ENCODE assay signal across 1 cellular context in genomic region chr7:100100420-100101015, GRCh38.
TF ChIP-seq lines count a peak whose summit lies in the region.

No MANE protein-coding gene starts in this region.

TF ChIP-seq in K562, 482 proteins besides CTCF, POLR2A, EP300 and RAD21 (continued from another document and continues in another):
- peak; percentile 44; the same call in 1 of the 2 replicates for TF ChIP-seq HMGXB4 (CRISPR knock-in tag; IDR thresholded peaks at IDR 0.05)
- TF ChIP-seq RAD51 (IDR thresholded peaks at IDR 0.05; ENCODE audit: borderline replicate concordance, low read depth), result peak; percentile 41; the same call in 1 of the 2 replicates
- no peak for TF ChIP-seq ZNF449 (CRISPR knock-in tag; IDR thresholded peaks at IDR 0.05)
- no peak for TF ChIP-seq ZNF444 (CRISPR knock-in tag; IDR thresholded peaks at IDR 0.05)
- TF ChIP-seq PHF21A (IDR thresholded peaks at IDR 0.05; ENCODE audit: borderline replicate concordance, low read depth), result peak; percentile 77; the same call in 1 of the 2 replicates
- TF ChIP-seq ZBED1 (IDR thresholded peaks at IDR 0.05), result no peak
- no peak for TF ChIP-seq ZNF589 (CRISPR knock-in tag; IDR thresholded peaks at IDR 0.05; ENCODE audit: low read depth)
- TF ChIP-seq ZNF644 (tag; IDR thresholded peaks at IDR 0.05; ENCODE audit: low read depth), result no peak
- peak; percentile 30; the same call in 1 of the 2 replicates for TF ChIP-seq TOE1 (IDR thresholded peaks at IDR 0.05; ENCODE audit: borderline replicate concordance)
- 0 out of 2 replicates have a peak, but pooled peaks have one; percentile 27 for TF ChIP-seq TOE1 (CRISPR knock-in tag; IDR thresholded peaks at IDR 0.05; ENCODE audit: borderline replicate concordance, low read depth)
- no peak for TF ChIP-seq CBX5 (IDR thresholded peaks at IDR 0.05; ENCODE audit: borderline replicate concordance, low read depth)
- no peak for TF ChIP-seq RFX5 (IDR thresholded peaks at IDR 0.05; ENCODE audit: low read depth, low read length)
- peak; percentile 84 for TF ChIP-seq SMAD3 (CRISPR knock-in tag; conservative IDR thresholded peaks at IDR 0.05)
- peak; percentile 88 for TF ChIP-seq PCBP2 (IDR thresholded peaks at IDR 0.05; ENCODE audit: low read depth, low read length, poor library complexity, severe bottlenecking)
- peak; percentile 65; the same call in 1 of the 2 replicates for TF ChIP-seq NCOA1 (IDR thresholded peaks at IDR 0.05; ENCODE audit: low read depth)
- 0 out of 4 replicates have a peak, but pooled peaks of 1 of the 2 experiments have one; percentile 42 for TF ChIP-seq ARNT (IDR thresholded peaks at IDR 0.05)
- no peak for TF ChIP-seq IRF2 (CRISPR knock-in tag; IDR thresholded peaks at IDR 0.05)
- TF ChIP-seq ZNF76 (CRISPR knock-in tag; IDR thresholded peaks at IDR 0.05; ENCODE audit: borderline replicate concordance), result no peak
- no peak for TF ChIP-seq SETDB1 (IDR thresholded peaks at IDR 0.05; ENCODE audit: low read length)
- peak; percentile 55 for TF ChIP-seq FUS (optimal IDR thresholded peaks at IDR 0.05; ENCODE audit: low read depth, low read length)
- peak; percentile 39 for TF ChIP-seq KDM5B (IDR thresholded peaks at IDR 0.05; ENCODE audit: insufficient replicate concordance, low read depth, low read length)
- no peak for TF ChIP-seq PHB2 (IDR thresholded peaks at IDR 0.05; ENCODE audit: low read depth)
- no peak for TF ChIP-seq HNRNPL (IDR thresholded peaks at IDR 0.05; ENCODE audit: low read depth, low read length)
- 0 out of 2 replicates have a peak, but pooled peaks have one; percentile 33 for TF ChIP-seq TFAP4 (CRISPR knock-in tag; IDR thresholded peaks at IDR 0.05; ENCODE audit: borderline replicate concordance)
- no peak for TF ChIP-seq MYBL2 (IDR thresholded peaks at IDR 0.05; ENCODE audit: low read depth)
- no peak for TF ChIP-seq MYBL2 (CRISPR knock-in tag; IDR thresholded peaks at IDR 0.05; ENCODE audit: borderline replicate concordance)
- TF ChIP-seq TSHZ1 (CRISPR knock-in tag; IDR thresholded peaks at IDR 0.05), result no peak
- no peak for TF ChIP-seq NFE2 (IDR thresholded peaks at IDR 0.05; ENCODE audit: low read depth)
- no peak for TF ChIP-seq MLX (CRISPR knock-in tag; conservative IDR thresholded peaks at IDR 0.05)
- no peak; the same call in 1 of the 2 replicates for TF ChIP-seq ZBTB7A (IDR thresholded peaks at IDR 0.05; ENCODE audit: borderline replicate concordance, control insufficient read depth, low read depth, low read length)
- TF ChIP-seq HLTF (IDR thresholded peaks at IDR 0.05), result 0 out of 2 replicates have a peak, but pooled peaks have one; percentile 19
- no peak for TF ChIP-seq KAT7 (CRISPR knock-in tag; IDR thresholded peaks at IDR 0.05; ENCODE audit: borderline replicate concordance)
- peak; percentile 85 for TF ChIP-seq C11orf30 (IDR thresholded peaks at IDR 0.05; ENCODE audit: low read depth)
- TF ChIP-seq HES1 (IDR thresholded peaks at IDR 0.05; ENCODE audit: low read depth), result 0 out of 2 replicates have a peak, but pooled peaks have one; percentile 46
- no peak for TF ChIP-seq MTA1 (IDR thresholded peaks at IDR 0.05; ENCODE audit: borderline replicate concordance)
- no peak for TF ChIP-seq ZNF3 (CRISPR knock-in tag; IDR thresholded peaks at IDR 0.05)
- TF ChIP-seq ZNF785 (CRISPR knock-in tag; IDR thresholded peaks at IDR 0.05), result no peak
- 0 out of 2 replicates have a peak, but pooled peaks have one; percentile 41 for TF ChIP-seq CAMTA2 (CRISPR knock-in tag; conservative IDR thresholded peaks at IDR 0.05)
- TF ChIP-seq E2F6 (IDR thresholded peaks at IDR 0.05; ENCODE audit: borderline replicate concordance in 1 of 2, extremely low read depth in 1 of 2, insufficient read depth in 1 of 2, insufficient read length in 1 of 2, low read depth in 1 of 2, low read length in 1 of 2, poor library complexity in 1 of 2, severe bottlenecking in 1 of 2), result peak; percentile 68 to 98
- no peak for TF ChIP-seq SREBF1 (IDR thresholded peaks at IDR 0.05; ENCODE audit: borderline replicate concordance, low read depth, low read length)
- no peak for TF ChIP-seq ZNF146 (CRISPR knock-in tag; IDR thresholded peaks at IDR 0.05; ENCODE audit: unreplicated experiment)
- TF ChIP-seq CHD1 (IDR thresholded peaks at IDR 0.05; ENCODE audit: low read length), result no peak
- TF ChIP-seq ZBTB40 (IDR thresholded peaks at IDR 0.05), result peak; percentile 97
- TF ChIP-seq ZBTB40 (CRISPR knock-in tag; IDR thresholded peaks at IDR 0.05), result no peak
- TF ChIP-seq POLR2G (IDR thresholded peaks at IDR 0.05; ENCODE audit: low read depth, low read length), result peak; percentile 90
- no peak for TF ChIP-seq FOXM1 (IDR thresholded peaks at IDR 0.05; ENCODE audit: low read depth)
- TF ChIP-seq FOXM1 (CRISPR knock-in tag; IDR thresholded peaks at IDR 0.05; ENCODE audit: low read depth), result no peak
- no peak for TF ChIP-seq DNMT1 (IDR thresholded peaks at IDR 0.05)
- no peak for TF ChIP-seq HDAC3 (IDR thresholded peaks at IDR 0.05; ENCODE audit: borderline replicate concordance, partially characterized antibody)
- no peak for TF ChIP-seq POLR3G (IDR thresholded peaks at IDR 0.05; ENCODE audit: extremely low read depth, insufficient read length, insufficient replicate concordance)
